22 cellular contexts compared by ENCODE assay signal in genomic region chr2:36088716-36089328, GRCh38.
"Had no signal": no experiment of that assay in that cellular context is flagged by ENCODE, and none has a peak within 500 bp of the region (broad histone marks: within the 10 kb centered on the region; RNA-seq: fewer than 3 reads in every experiment).

No MANE protein-coding gene starts in this region.

- H3K27me3 Mint-ChIP-seq: progenitor cell of endocrine pancreas had no signal

- H3K4me3 ChIP-seq: dorsolateral prefrontal cortex, heart left ventricle, left ventricle myocardium inferior, mucosa of descending colon, pancreas, smooth muscle cell had no signal

- FAIRE-seq: endometrium, frontal cortex, keratinocyte, pancreas had no signal

- H3K4me2 ChIP-seq: smooth muscle cell had no signal

- H3K4me1 Mint-ChIP-seq: natural killer cell, neural crest cell had no signal

- H3K4me1 ChIP-seq: heart left ventricle, left ventricle myocardium inferior, pancreas had no signal

- ATAC-seq: esophagus mucosa, heart left ventricle, left cardiac atrium, mucosa of descending colon, natural killer cell, pancreas, right cardiac atrium had no signal

- H3K9me3 ChIP-seq: pancreas had no signal

- H3K27ac Mint-ChIP-seq: natural killer cell, progenitor cell of endocrine pancreas had no signal

- H3K27ac ChIP-seq: dorsolateral prefrontal cortex, heart left ventricle, left ventricle myocardium inferior, pancreas had no signal

- H3K36me3 ChIP-seq: heart left ventricle, left ventricle myocardium inferior, pancreas had no signal

- H3K27me3 ChIP-seq: dorsolateral prefrontal cortex, heart left ventricle, pancreas had no signal

- DNase-seq: cortex of kidney; dorsolateral prefrontal cortex; effector CD8-positive, alpha-beta T cell; heart left ventricle; hippocampal formation; left cardiac atrium; left ventricle myocardium inferior; natural killer cell; occipital lobe; right cardiac atrium; stimulated activated CD4-positive, alpha-beta T cell treated with anti-CD3 and anti-CD28 coated beads, Interleukin-2, amount 100 ng/mL, for 48 hours; stimulated activated naive CD4-positive, alpha-beta T cell treated with Interleukin-2 at 50 U/mL for 16 hours; trophoblast cell had no signal

- H3K4me3 Mint-ChIP-seq: natural killer cell, neural crest cell had no signal

- H3K36me3 Mint-ChIP-seq: natural killer cell had no signal
